14 cellular contexts compared by ENCODE assay signal in genomic region chr15:87777054-87777498, GRCh38.
A peak's percentile ranks its signal among the peaks of the same experiment; 100 is the strongest.
DNase-seq lines count a peak whose midpoint lies in the region; ATAC-seq and TF ChIP-seq lines count a peak whose summit lies in the region.
"Had no signal": no experiment of that assay in that cellular context is flagged by ENCODE, and none has a peak within 500 bp of the region (broad histone marks: within the 10 kb centered on the region; RNA-seq: fewer than 3 reads in every experiment).

No MANE protein-coding gene starts in this region.

- H2AFZ ChIP-seq in hepatocyte = no peak overlapping the region

- H3K4me3 ChIP-seq in epithelial cell of proximal tubule (ENCODE audit: low read depth, low read length) (no peak overlapping the region), hepatocyte (no peak overlapping the region)
- H3K4me3 ChIP-seq: right lobe of liver had no signal

- H4K20me1 ChIP-seq in hepatocyte (ENCODE audit: insufficient read depth, poor library complexity, severe bottlenecking) = no peaks in the 10 kb centered on the region

- H3K9me3 ChIP-seq in hepatocyte (ENCODE audit: low read depth) = no peaks in the 10 kb centered on the region
- H3K9me3 ChIP-seq: Caco-2, right lobe of liver had no signal

- H3K9me2 ChIP-seq in hepatocyte (replicated peaks; ENCODE audit: insufficient read depth) = no peaks in the 10 kb centered on the region

- no peaks in the 10 kb centered on the region for H3K79me2 ChIP-seq in hepatocyte

- DNase-seq in AG20443 (ENCODE audit: low spot score) = peak; percentile 90
- DNase-seq in M059J (ENCODE audit: low read depth) = peak; percentile 97
- peak; percentile 57 for DNase-seq in epithelial cell of proximal tubule (ENCODE audit: low read depth)
- peak; percentile 27 for DNase-seq in non-pigmented ciliary epithelial cell (ENCODE audit: low read depth)
- DNase-seq in stimulated activated CD4-positive, alpha-beta T cell treated with anti-CD3 and anti-CD28 coated beads, Interleukin-2, amount 100 ng/mL, for 24 hours = no peak
- DNase-seq in hepatocyte (ENCODE audit: low spot score) = no peak
- DNase-seq: activated CD4-positive, alpha-beta T cell treated with anti-CD3 and anti-CD28 coated beads, Interleukin-2, amount 10 ng/mL, durations not matched to agents 7 days and 5 days; Caco-2; KBM-7; right lobe of liver had no signal

- TF ChIP-seq CTCF in epithelial cell of proximal tubule (conservative IDR thresholded peaks at IDR 0.05; ENCODE audit: low read depth, low read length) (no peak), hepatocyte (IDR thresholded peaks at IDR 0.05; ENCODE audit: poor library complexity) (no peak)

- no peaks in the 10 kb centered on the region for H3K27me3 ChIP-seq in hepatocyte
- H3K27me3 ChIP-seq: right lobe of liver had no signal

- WGBS in hepatocyte (ENCODE audit: low lambda C conversion rate, missing lambda C conversion rate) = 72% methylated on average over 2 of the region's 2 CpGs

- no peak for ATAC-seq in HG03175 (IDR thresholded peaks at IDR 0.05; ENCODE audit: unreplicated experiment)
- no peak for ATAC-seq in GM18498 (IDR thresholded peaks at IDR 0.05; ENCODE audit: unreplicated experiment)
- ATAC-seq: left lobe of liver, right lobe of liver, SK-N-SH treated with all-trans-retinoic acid at 6 μM for 48 hours had no signal

- no peaks in the 10 kb centered on the region for H3K4me1 ChIP-seq in hepatocyte (ENCODE audit: insufficient read depth)
- H3K4me1 ChIP-seq: Caco-2, right lobe of liver had no signal

- no peaks in the 10 kb centered on the region for H3K36me3 ChIP-seq in hepatocyte (replicated peaks; ENCODE audit: insufficient read depth, low read depth)
- H3K36me3 ChIP-seq: right lobe of liver had no signal

- no peak overlapping the region for H3K27ac ChIP-seq in hepatocyte
- H3K27ac ChIP-seq: right lobe of liver had no signal

- H3K4me2 ChIP-seq in hepatocyte = no peak overlapping the region

Comparison
In these comparisons a context has a peak if more than half of its experiments do, and no peak if none do; other contexts are left out.
1. DNase-seq: peak in AG20443 (single experiment), M059J (single experiment), epithelial cell of proximal tubule (single experiment) and non-pigmented ciliary epithelial cell (single experiment); none in stimulated activated CD4-positive, alpha-beta T cell treated with anti-CD3 and anti-CD28 coated beads, Interleukin-2, amount 100 ng/mL, for 24 hours (0 of 2) and hepatocyte (single experiment).